In the genomic region with DNA sequence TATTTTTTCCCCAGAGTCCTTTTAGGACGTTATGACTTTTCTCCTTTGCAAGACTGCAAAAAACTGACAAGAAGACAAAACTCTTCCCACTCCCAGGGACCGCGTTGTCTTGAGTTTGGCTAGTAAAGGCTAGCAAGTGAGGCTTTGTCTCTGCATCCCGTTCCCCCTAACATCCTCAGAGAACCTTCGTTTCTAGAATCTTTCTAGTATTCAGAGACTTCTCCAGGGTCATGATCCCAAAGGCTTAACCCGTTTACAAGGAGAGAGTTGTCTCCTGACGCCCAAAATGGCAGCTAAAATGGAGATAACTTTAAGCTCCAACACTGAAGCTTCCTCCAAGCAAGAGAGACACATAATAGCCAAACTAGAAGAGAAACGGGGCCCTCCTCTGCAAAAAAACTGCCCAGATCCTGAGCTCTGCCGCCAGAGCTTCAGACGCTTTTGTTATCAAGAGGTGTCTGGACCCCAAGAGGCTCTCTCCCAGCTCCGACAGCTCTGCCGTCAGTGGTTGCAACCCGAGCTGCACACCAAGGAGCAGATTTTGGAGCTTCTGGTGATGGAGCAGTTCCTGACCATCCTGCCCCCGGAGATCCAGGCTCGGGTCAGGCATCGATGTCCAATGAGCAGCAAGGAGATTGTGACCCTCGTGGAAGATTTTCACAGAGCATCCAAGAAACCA, we compare ENCODE assay signal across 1 cellular context.
TF ChIP-seq lines count a peak whose summit lies in the region.

No MANE protein-coding gene starts in this region.

TF ChIP-seq in HEK293, 187 proteins besides CTCF, POLR2A, EP300 and RAD21 (continued from another document):
- TF ChIP-seq, protein P1, sequence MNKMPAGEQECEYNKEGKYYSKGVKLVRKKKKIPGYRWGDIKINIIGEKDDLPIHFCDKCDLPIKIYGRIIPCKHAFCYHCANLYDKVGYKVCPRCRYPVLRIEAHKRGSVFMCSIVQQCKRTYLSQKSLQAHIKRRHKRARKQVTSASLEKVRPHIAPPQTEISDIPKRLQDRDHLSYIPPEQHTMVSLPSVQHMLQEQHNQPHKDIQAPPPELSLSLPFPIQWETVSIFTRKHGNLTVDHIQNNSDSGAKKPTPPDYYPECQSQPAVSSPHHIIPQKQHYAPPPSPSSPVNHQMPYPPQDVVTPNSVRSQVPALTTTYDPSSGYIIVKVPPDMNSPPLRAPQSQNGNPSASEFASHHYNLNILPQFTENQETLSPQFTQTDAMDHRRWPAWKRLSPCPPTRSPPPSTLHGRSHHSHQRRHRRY (tag by site-specific recombination; IDR thresholded peaks at IDR 0.05): no peak
- TF ChIP-seq, protein P2, sequence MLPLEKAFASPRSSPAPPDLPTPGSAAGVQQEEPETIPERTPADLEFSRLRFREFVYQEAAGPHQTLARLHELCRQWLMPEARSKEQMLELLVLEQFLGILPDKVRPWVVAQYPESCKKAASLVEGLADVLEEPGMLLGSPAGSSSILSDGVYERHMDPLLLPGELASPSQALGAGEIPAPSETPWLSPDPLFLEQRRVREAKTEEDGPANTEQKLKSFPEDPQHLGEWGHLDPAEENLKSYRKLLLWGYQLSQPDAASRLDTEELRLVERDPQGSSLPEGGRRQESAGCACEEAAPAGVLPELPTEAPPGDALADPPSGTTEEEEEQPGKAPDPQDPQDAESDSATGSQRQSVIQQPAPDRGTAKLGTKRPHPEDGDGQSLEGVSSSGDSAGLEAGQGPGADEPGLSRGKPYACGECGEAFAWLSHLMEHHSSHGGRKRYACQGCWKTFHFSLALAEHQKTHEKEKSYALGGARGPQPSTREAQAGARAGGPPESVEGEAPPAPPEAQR (tag by site-specific recombination; IDR thresholded peaks at IDR 0.05): no peak
- TF ChIP-seq KLF10 (tag by site-specific recombination; IDR thresholded peaks at IDR 0.05) (no peak), ZNF211 (tag by site-specific recombination; IDR thresholded peaks at IDR 0.05; ENCODE audit: low read depth) (no peak), IKZF3 (tag by site-specific recombination; IDR thresholded peaks at IDR 0.05) (no peak)
- TF ChIP-seq, protein P3, sequence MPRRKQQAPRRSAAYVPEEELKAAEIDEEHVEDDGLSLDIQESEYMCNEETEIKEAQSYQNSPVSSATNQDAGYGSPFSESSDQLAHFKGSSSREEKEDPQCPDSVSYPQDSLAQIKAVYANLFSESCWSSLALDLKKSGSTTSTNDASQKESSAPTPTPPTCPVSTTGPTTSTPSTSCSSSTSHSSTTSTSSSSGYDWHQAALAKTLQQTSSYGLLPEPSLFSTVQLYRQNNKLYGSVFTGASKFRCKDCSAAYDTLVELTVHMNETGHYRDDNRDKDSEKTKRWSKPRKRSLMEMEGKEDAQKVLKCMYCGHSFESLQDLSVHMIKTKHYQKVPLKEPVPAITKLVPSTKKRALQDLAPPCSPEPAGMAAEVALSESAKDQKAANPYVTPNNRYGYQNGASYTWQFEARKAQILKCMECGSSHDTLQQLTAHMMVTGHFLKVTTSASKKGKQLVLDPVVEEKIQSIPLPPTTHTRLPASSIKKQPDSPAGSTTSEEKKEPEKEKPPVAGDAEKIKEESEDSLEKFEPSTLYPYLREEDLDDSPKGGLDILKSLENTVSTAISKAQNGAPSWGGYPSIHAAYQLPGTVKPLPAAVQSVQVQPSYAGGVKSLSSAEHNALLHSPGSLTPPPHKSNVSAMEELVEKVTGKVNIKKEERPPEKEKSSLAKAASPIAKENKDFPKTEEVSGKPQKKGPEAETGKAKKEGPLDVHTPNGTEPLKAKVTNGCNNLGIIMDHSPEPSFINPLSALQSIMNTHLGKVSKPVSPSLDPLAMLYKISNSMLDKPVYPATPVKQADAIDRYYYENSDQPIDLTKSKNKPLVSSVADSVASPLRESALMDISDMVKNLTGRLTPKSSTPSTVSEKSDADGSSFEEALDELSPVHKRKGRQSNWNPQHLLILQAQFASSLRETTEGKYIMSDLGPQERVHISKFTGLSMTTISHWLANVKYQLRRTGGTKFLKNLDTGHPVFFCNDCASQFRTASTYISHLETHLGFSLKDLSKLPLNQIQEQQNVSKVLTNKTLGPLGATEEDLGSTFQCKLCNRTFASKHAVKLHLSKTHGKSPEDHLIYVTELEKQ (tag by site-specific recombination; IDR thresholded peaks at IDR 0.05; ENCODE audit: borderline replicate concordance): no peak
- TF ChIP-seq, protein P4, sequence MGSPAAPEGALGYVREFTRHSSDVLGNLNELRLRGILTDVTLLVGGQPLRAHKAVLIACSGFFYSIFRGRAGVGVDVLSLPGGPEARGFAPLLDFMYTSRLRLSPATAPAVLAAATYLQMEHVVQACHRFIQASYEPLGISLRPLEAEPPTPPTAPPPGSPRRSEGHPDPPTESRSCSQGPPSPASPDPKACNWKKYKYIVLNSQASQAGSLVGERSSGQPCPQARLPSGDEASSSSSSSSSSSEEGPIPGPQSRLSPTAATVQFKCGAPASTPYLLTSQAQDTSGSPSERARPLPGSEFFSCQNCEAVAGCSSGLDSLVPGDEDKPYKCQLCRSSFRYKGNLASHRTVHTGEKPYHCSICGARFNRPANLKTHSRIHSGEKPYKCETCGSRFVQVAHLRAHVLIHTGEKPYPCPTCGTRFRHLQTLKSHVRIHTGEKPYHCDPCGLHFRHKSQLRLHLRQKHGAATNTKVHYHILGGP (tag by site-specific recombination; IDR thresholded peaks at IDR 0.05): no peak
- TF ChIP-seq, protein P5, sequence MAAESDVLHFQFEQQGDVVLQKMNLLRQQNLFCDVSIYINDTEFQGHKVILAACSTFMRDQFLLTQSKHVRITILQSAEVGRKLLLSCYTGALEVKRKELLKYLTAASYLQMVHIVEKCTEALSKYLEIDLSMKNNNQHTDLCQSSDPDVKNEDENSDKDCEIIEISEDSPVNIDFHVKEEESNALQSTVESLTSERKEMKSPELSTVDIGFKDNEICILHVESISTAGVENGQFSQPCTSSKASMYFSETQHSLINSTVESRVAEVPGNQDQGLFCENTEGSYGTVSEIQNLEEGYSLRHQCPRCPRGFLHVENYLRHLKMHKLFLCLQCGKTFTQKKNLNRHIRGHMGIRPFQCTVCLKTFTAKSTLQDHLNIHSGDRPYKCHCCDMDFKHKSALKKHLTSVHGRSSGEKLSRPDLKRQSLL (tag by site-specific recombination; IDR thresholded peaks at IDR 0.05): peak; percentile 90; the same call in 1 of the 2 replicates
- TF ChIP-seq, protein P6, sequence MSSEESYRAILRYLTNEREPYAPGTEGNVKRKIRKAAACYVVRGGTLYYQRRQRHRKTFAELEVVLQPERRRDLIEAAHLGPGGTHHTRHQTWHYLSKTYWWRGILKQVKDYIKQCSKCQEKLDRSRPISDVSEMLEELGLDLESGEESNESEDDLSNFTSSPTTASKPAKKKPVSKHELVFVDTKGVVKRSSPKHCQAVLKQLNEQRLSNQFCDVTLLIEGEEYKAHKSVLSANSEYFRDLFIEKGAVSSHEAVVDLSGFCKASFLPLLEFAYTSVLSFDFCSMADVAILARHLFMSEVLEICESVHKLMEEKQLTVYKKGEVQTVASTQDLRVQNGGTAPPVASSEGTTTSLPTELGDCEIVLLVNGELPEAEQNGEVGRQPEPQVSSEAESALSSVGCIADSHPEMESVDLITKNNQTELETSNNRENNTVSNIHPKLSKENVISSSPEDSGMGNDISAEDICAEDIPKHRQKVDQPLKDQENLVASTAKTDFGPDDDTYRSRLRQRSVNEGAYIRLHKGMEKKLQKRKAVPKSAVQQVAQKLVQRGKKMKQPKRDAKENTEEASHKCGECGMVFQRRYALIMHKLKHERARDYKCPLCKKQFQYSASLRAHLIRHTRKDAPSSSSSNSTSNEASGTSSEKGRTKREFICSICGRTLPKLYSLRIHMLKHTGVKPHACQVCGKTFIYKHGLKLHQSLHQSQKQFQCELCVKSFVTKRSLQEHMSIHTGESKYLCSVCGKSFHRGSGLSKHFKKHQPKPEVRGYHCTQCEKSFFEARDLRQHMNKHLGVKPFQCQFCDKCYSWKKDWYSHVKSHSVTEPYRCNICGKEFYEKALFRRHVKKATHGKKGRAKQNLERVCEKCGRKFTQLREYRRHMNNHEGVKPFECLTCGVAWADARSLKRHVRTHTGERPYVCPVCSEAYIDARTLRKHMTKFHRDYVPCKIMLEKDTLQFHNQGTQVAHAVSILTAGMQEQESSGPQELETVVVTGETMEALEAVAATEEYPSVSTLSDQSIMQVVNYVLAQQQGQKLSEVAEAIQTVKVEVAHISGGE (tag by site-specific recombination; conservative IDR thresholded peaks at IDR 0.05; ENCODE audit: low read depth): no peak
